Comparison of ENCODE assay signal across 13 cellular contexts in the genomic region with DNA sequence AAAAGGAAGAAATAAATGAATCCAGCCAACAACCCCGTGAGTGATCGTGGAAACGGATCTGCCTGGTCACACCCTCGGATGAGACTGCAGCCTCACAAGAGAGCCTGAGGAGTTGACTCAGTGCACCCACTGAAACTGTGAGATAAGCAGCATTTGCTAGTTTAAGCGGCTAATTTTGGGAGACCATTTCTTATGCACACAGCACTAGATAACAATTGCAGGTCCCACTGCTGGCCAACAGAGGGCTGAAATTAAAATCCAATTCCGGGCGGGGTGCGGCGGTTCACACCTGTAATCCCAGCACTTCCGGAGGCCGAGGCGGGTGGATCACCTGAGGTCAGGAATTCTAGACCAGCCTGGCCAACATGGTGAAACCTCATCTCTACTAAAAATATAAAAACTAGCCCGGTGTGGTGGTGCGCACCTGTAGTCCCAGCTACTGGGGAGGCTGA. TPM values are rescaled to one million over a fixed set of nuclear protein-coding genes. Genes with fewer than 3 reads are reported as not detected.
DNase-seq lines count a peak whose midpoint lies in the region; ATAC-seq, FAIRE-seq and TF ChIP-seq lines count a peak whose summit lies in the region.
"Had no signal": no experiment of that assay in that cellular context is flagged by ENCODE, and none has a peak within 500 bp of the region (broad histone marks: within the 10 kb centered on the region; RNA-seq: fewer than 3 reads in every experiment).

No MANE protein-coding gene starts in this region.

- peak overlapping the region; percentile 42 for H3K4me3 Mint-ChIP-seq in activated naive CD4-positive, alpha-beta T cell treated with anti-CD3 and anti-CD28 coated beads, Interleukin-2, amount 50 U/mL, for 24 hours
- H3K4me3 Mint-ChIP-seq in activated naive CD4-positive, alpha-beta T cell treated with anti-CD3 and anti-CD28 coated beads, Interleukin-2, amount 10 ng/mL, durations not matched to agents 7 days and 5 days = no peak overlapping the region
- H3K4me3 Mint-ChIP-seq in neural crest cell = peak overlapping the region; percentile 81

- H2BK15ac ChIP-seq in IMR-90 (ENCODE audit: low read depth, low read length) = no peak overlapping the region

- H3K9me3 ChIP-seq in IMR-90 (ENCODE audit: control insufficient read depth, insufficient read depth, low read length) = no peaks in the 10 kb centered on the region
- H3K9me3 ChIP-seq in K562 (replicated peaks; ENCODE audit: control insufficient read depth, insufficient read depth, low read depth, low read length) = no peaks in the 10 kb centered on the region

- in situ Hi-C loops in IMR-90 (cut with MboI; ENCODE audit: low sequenced_read_pairs) (no loop called here), K562 (cut with MboI) (no loop called here)

- H3K9me1 ChIP-seq in IMR-90 (ENCODE audit: insufficient read depth, low read length) = 0 out of 2 replicates have a peak, but pooled peaks cover 5% of the 10 kb centered on the region
- peaks cover 3% of the 10 kb centered on the region for H3K9me1 ChIP-seq in K562 (ENCODE audit: control insufficient read depth, insufficient read depth, low read length)

- H2BK5ac ChIP-seq in IMR-90 (ENCODE audit: low read depth, low read length, poor library complexity, severe bottlenecking) = no peak overlapping the region

- TF ChIP-seq CTCF in IMR-90 (conservative IDR thresholded peaks at IDR 0.05; ENCODE audit: low read depth, low read length) (0 out of 2 replicates have a peak, but pooled peaks have one; percentile 4), K562 (IDR thresholded peaks at IDR 0.05 in 2 of 3, conservative IDR thresholded peaks at IDR 0.05 in 1 of 3; ENCODE audit: insufficient read depth in 2 of 3, low read depth in 1 of 3, low read length in 3 of 3) (peak; percentile 47 to 77 (median 64)), neural crest cell (conservative IDR thresholded peaks at IDR 0.05) (peak; percentile 47)

- no peaks in the 10 kb centered on the region for H3K9me3 Mint-ChIP-seq in activated naive CD4-positive, alpha-beta T cell treated with anti-CD3 and anti-CD28 coated beads, Interleukin-2, amount 50 U/mL, for 24 hours
- no peaks in the 10 kb centered on the region for H3K9me3 Mint-ChIP-seq in activated naive CD4-positive, alpha-beta T cell treated with anti-CD3 and anti-CD28 coated beads, Interleukin-2, amount 10 ng/mL, durations not matched to agents 7 days and 5 days
- H3K9me3 Mint-ChIP-seq in neural crest cell = no peaks in the 10 kb centered on the region

- H3K27ac ChIP-seq in IMR-90 (ENCODE audit: insufficient read depth, low read length) (no peak overlapping the region), K562 (ENCODE audit: extremely low read depth, low read depth, low read length) (peak overlapping the region; percentile 60)

- no peak overlapping the region for H3K4ac ChIP-seq in IMR-90 (ENCODE audit: low read depth, low read length)

- TF ChIP-seq RAD21 in IMR-90 (IDR thresholded peaks at IDR 0.05; ENCODE audit: low read length) (no peak), K562 (CRISPR knock-in tag; conservative IDR thresholded peaks at IDR 0.05 in 1 of 2, IDR thresholded peaks at IDR 0.05 in 1 of 2) (0 out of 4 replicates have a peak, but pooled peaks of 1 of the 2 experiments have one; percentile 3)

- H2AFZ ChIP-seq in IMR-90 (replicated peaks; ENCODE audit: low read length, poor library complexity) (no peak overlapping the region), K562 (ENCODE audit: low read depth, low read length) (no peak overlapping the region)

- H3K4me2 ChIP-seq in IMR-90 (ENCODE audit: low read depth, low read length) (no peak overlapping the region), K562 (ENCODE audit: insufficient read depth, low read length) (peak overlapping the region; percentile 64)

- peaks cover 6 to 57% of the 10 kb centered on the region in 2 experiments for H3K79me1 ChIP-seq in IMR-90 (ENCODE audit: low read depth in 1 of 2, low read length in 2 of 2)

- dilution Hi-C loops in IMR-90 (cut with HindIII; ENCODE audit: low sequenced_read_pairs, unreplicated experiment) = no loop called here

- peak; percentile 98 for FAIRE-seq in K562 (lab: Jason Lieb, UNC)
- FAIRE-seq: astrocyte had no signal

- H3K9ac ChIP-seq in IMR-90 (ENCODE audit: low read depth, low read length) = no peak overlapping the region
- H3K9ac ChIP-seq in K562 (ENCODE audit: insufficient read depth in 1 of 2, low read depth in 2 of 2, low read length in 2 of 2) = peak overlapping the region; percentile 37 to 79; a peak in 2 of 4 replicates

- no peak overlapping the region for H3K18ac ChIP-seq in IMR-90 (ENCODE audit: low read depth, low read length)

- H2AK9ac ChIP-seq in IMR-90 (replicated peaks; ENCODE audit: low read depth, low read length, poor library complexity) = no peak overlapping the region

- H3K56ac ChIP-seq in IMR-90 (ENCODE audit: extremely low read depth, insufficient read depth, low read length) = no peak overlapping the region

- H3K4me1 Mint-ChIP-seq in activated naive CD4-positive, alpha-beta T cell treated with anti-CD3 and anti-CD28 coated beads, Interleukin-2, amount 50 U/mL, for 24 hours = peaks cover 15% of the 10 kb centered on the region
- H3K4me1 Mint-ChIP-seq in activated naive CD4-positive, alpha-beta T cell treated with anti-CD3 and anti-CD28 coated beads, Interleukin-2, amount 10 ng/mL, durations not matched to agents 7 days and 5 days = peaks cover 34% of the 10 kb centered on the region
- H3K4me1 Mint-ChIP-seq in neural crest cell = peaks cover 20% of the 10 kb centered on the region

- H3K4me1 ChIP-seq in IMR-90 (ENCODE audit: control insufficient read depth, insufficient read depth, low read length) = peaks cover 2% of the 10 kb centered on the region; the same call in 1 of the 2 replicates
- H3K4me1 ChIP-seq in K562 (replicated peaks in 1 of 2; ENCODE audit: control insufficient read depth in 2 of 2, insufficient read depth in 2 of 2, low read length in 2 of 2) = peaks cover 29 to 77% of the 10 kb centered on the region in 2 experiments

- H2BK20ac ChIP-seq in IMR-90 (ENCODE audit: low read depth, low read length) = no peak overlapping the region

- H3K4me3 ChIP-seq in IMR-90 (ENCODE audit: insufficient read depth, low read depth, low read length) (no peak overlapping the region), K562 (no peak overlapping the region)

- H4K5ac ChIP-seq in IMR-90 (ENCODE audit: low read depth, low read length) = no peak overlapping the region

- H3K27me3 ChIP-seq in IMR-90 (ENCODE audit: control insufficient read depth, insufficient read depth, low read length) = no peaks in the 10 kb centered on the region
- no peaks in the 10 kb centered on the region for H3K27me3 ChIP-seq in K562 (ENCODE audit: control insufficient read depth in 2 of 2, insufficient read depth in 2 of 2, low read length in 2 of 2)

- peaks cover 5% of the 10 kb centered on the region for H3K36me3 Mint-ChIP-seq in activated naive CD4-positive, alpha-beta T cell treated with anti-CD3 and anti-CD28 coated beads, Interleukin-2, amount 50 U/mL, for 24 hours
- peaks cover 12% of the 10 kb centered on the region for H3K36me3 Mint-ChIP-seq in activated naive CD4-positive, alpha-beta T cell treated with anti-CD3 and anti-CD28 coated beads, Interleukin-2, amount 10 ng/mL, durations not matched to agents 7 days and 5 days
- H3K36me3 Mint-ChIP-seq in neural crest cell (ENCODE audit: low read depth) = peaks cover 3% of the 10 kb centered on the region

- no peak overlapping the region for H3K14ac ChIP-seq in IMR-90 (replicated peaks; ENCODE audit: low read depth, low read length)

- no peak for ATAC-seq in IMR-90 (ENCODE audit: low read depth)
- ATAC-seq in K562 = peak; percentile 41
- ATAC-seq in GM19328 (IDR thresholded peaks at IDR 0.05; ENCODE audit: unreplicated experiment) = no peak
- ATAC-seq: activated CD4-positive, CD25-positive, alpha-beta regulatory T cell treated with anti-CD3 and anti-CD28 coated beads, Interleukin-2, amount 50 U/mL, for 24 hours had no signal

- DNase-seq in activated naive CD4-positive, alpha-beta T cell treated with anti-CD3 and anti-CD28 coated beads, Interleukin-2, amount 10 ng/mL, durations not matched to agents 7 days and 5 days = no peak
- DNase-seq in IMR-90 (no peak), K562 (ENCODE audit: extremely low read depth in 1 of 4, low spot score in 3 of 4) (peak; percentile 45 to 90 (median 60)), neural crest cell (ENCODE audit: low read depth, low spot score) (no peak), NCI-H2029 (lab: John Stamatoyannopoulos, UW) (no peak), NCI-H2029 treated with DMSO at 0.1 percent for 48 hours (lab: John Stamatoyannopoulos, UW) (no peak)
- DNase-seq: DMS153; kidney glomerular epithelial cell; stimulated activated CD4-positive, alpha-beta T cell treated with anti-CD3 and anti-CD28 coated beads, Interleukin-1b, Interleukin-23, amount 100 ng/mL, for 48 hours had no signal

- no peak overlapping the region for H2BK120ac ChIP-seq in IMR-90 (ENCODE audit: low read depth, low read length)

- H3K27ac Mint-ChIP-seq in activated naive CD4-positive, alpha-beta T cell treated with anti-CD3 and anti-CD28 coated beads, Interleukin-2, amount 50 U/mL, for 24 hours = no peak overlapping the region
- no peak overlapping the region for H3K27ac Mint-ChIP-seq in activated naive CD4-positive, alpha-beta T cell treated with anti-CD3 and anti-CD28 coated beads, Interleukin-2, amount 10 ng/mL, durations not matched to agents 7 days and 5 days
- no peak overlapping the region for H3K27ac Mint-ChIP-seq in neural crest cell (ENCODE audit: unreplicated experiment)

- no peak overlapping the region for H3K23ac ChIP-seq in IMR-90 (ENCODE audit: low read depth, low read length)

- H2AK5ac ChIP-seq in IMR-90 (ENCODE audit: low read depth, low read length) = no peak overlapping the region

- BruUV-seq in IMR-90 (replicated peaks; lab: Mats Ljungman, UMichigan) (no TSS peak), K562 (replicated peaks; lab: Mats Ljungman, UMichigan) (no TSS peak)

- intact Hi-C loops in IMR-90 (cut with micrococcal nuclease) = loop anchor here (10.0 kb wide), 1 partner anchor 193 kb away; no protein-coding TSS in a partner anchor
- intact Hi-C loops in K562 (cut with micrococcal nuclease) = loop anchor here (10.0 kb wide), 1 partner anchor 57 kb away; no protein-coding TSS in a partner anchor

- H4K20me1 ChIP-seq in IMR-90 (ENCODE audit: insufficient read depth, low read length) = peaks cover 47% of the 10 kb centered on the region
- H4K20me1 ChIP-seq in K562 (replicated peaks; ENCODE audit: control insufficient read depth, insufficient read depth, low read length) = peaks cover 18% of the 10 kb centered on the region

- TF ChIP-seq POLR2A in IMR-90 (IDR thresholded peaks at IDR 0.05; ENCODE audit: low read depth, low read length) (no peak), K562 (conservative IDR thresholded peaks at IDR 0.05) (0 out of 2 replicates have a peak, but pooled peaks have one; percentile 12)

- peaks cover 29% of the 10 kb centered on the region for H3K36me3 ChIP-seq in IMR-90 (ENCODE audit: control insufficient read depth, insufficient read depth, low read length)
- H3K36me3 ChIP-seq in K562 (ENCODE audit: control insufficient read depth, insufficient read depth, low read length) = peaks cover 62% of the 10 kb centered on the region

- peaks cover 71% of the 10 kb centered on the region for H3K79me2 ChIP-seq in K562 (ENCODE audit: control insufficient read depth, insufficient read depth, low read length)

- peak; percentile 47; the same call in 1 of the 2 replicates for TF ChIP-seq EP300 in K562 (IDR thresholded peaks at IDR 0.05; ENCODE audit: low read length)

- H4K8ac ChIP-seq in IMR-90 (ENCODE audit: low read depth in 2 of 2, low read length in 2 of 2) = no peak overlapping the region

- 100% methylated on average over 1 of the region's 14 CpGs; no CpG with 5 or more reads in 1 of the 2 experiments for WGBS in IMR-90 (ENCODE audit: extremely low coverage in 2 of 2, insufficient read length in 1 of 2), 2 experiments
- 26% methylated on average over 14 of the region's 14 CpGs for WGBS in K562 (ENCODE audit: insufficient coverage, low coverage, missing lambda C conversion rate)

- POLR2A ChIA-PET in IMR-90 (lab: Charles Lee; ENCODE audit: unreplicated experiment) (no interaction called here), K562 (lab: Yijun Ruan, JAX) (interaction anchor here (0.8 to 3.2 kb wide), 5 partner anchors 9 to 56 kb away, joined by 3 to 17 read pairs (median 4); a partner anchor contains a TSS)

- CTCF ChIA-PET in activated naive CD4-positive, alpha-beta T cell treated with anti-CD3 and anti-CD28 coated beads, Interleukin-2, amount 10 ng/mL, durations not matched to agents 7 days and 5 days (lab: Charles Lee) = interaction anchor here (1.3 kb wide), 1 partner anchor 8 kb away, joined by 4 read pairs; a partner anchor contains a TSS
- CTCF ChIA-PET in IMR-90 (lab: Yijun Ruan, JAX) = no interaction called here
- CTCF ChIA-PET in K562 (lab: Yijun Ruan, JAX; ENCODE audit: low intra/inter-chr PET ratio) = no interaction called here

- no peaks in the 10 kb centered on the region for H3K27me3 Mint-ChIP-seq in activated naive CD4-positive, alpha-beta T cell treated with anti-CD3 and anti-CD28 coated beads, Interleukin-2, amount 50 U/mL, for 24 hours
- H3K27me3 Mint-ChIP-seq in activated naive CD4-positive, alpha-beta T cell treated with anti-CD3 and anti-CD28 coated beads, Interleukin-2, amount 10 ng/mL, durations not matched to agents 7 days and 5 days = no peaks in the 10 kb centered on the region
- H3K27me3 Mint-ChIP-seq in neural crest cell (ENCODE audit: low read depth) = peaks cover 10% of the 10 kb centered on the region

- no peak overlapping the region for H4K91ac ChIP-seq in IMR-90 (ENCODE audit: insufficient read depth, low read depth, low read length)

RNA-seq across cellular contexts. Expression of a gene that starts 3.6 kb away (rescaled TPM):
- total RNA-seq in IMR-90 (2012; rRNA removed) (22.8 and 29.2 TPM in 2 replicates), K562 (2014; rRNA removed) (203 and 259 TPM in 2 replicates), K562 (2014; rRNA removed; fragmentation: Illumina TruSeq; extraction: Trizol) (62.7 and 65.9 TPM in 2 replicates), K562 (2015; rRNA removed; fragmentation: Illumina TruSeq; extraction: Trizol) (94.2 and 104 TPM in 2 replicates), K562 (2021) (355 and 411 TPM in 2 replicates), neural crest cell (149 and 165 TPM in 2 replicates)
- polyA plus RNA-seq in IMR-90 (2012; rRNA removed) (177 and 248 TPM in 2 replicates), K562 (2011; rRNA removed) (390 and 494 TPM in 2 replicates), K562 (2014; fragmentation: Illumina TruSeq; extraction: Trizol) (57.6 and 122 TPM in 2 replicates), K562 (2014; fragmentation: Nextera tagmentation; extraction: Ambion mirVana) (100 to 1,000 TPM; 225 to 394 TPM), K562 (2014; rRNA removed) (329 and 366 TPM in 2 replicates)
- polyA plus RNA-seq in IMR-90 (2012; cell fraction: cytosol; rRNA removed) = 116 and 122 TPM in 2 replicates
- polyA plus RNA-seq in IMR-90 (2012; cell fraction: nucleus; rRNA removed; ENCODE audit: low replicate concordance) = 35.8 and 42.4 TPM in 2 replicates
- 49.4 and 136 TPM in 2 replicates for total RNA-seq in K562 (2011; cell fraction: chromatin; rRNA removed; ENCODE audit: low replicate concordance)
- total RNA-seq in K562 (2011; cell fraction: nucleolus; rRNA removed) = 110 and 114 TPM in 2 replicates
- total RNA-seq in K562 (2011; cell fraction: nucleoplasm; rRNA removed) = 78.5 and 82.1 TPM in 2 replicates
- polyA plus RNA-seq in K562 (2011; cell fraction: cytosol; rRNA removed) = 245 and 412 TPM in 2 replicates
- polyA plus RNA-seq in K562 (2011; cell fraction: nucleus; rRNA removed) = 128 and 175 TPM in 2 replicates
- 203 and 322 TPM in 2 replicates for polyA plus RNA-seq in K562 (2012)
- polyA minus RNA-seq in K562 (2011; rRNA and poly(A)+ RNA removed) = 24.6 and 35.3 TPM in 2 replicates
- polyA minus RNA-seq in K562 (2011; cell fraction: cytosol; rRNA and poly(A)+ RNA removed) = 35.2 and 46.2 TPM in 2 replicates
- polyA minus RNA-seq in K562 (2011; cell fraction: nucleus; rRNA and poly(A)+ RNA removed) = 26.8 and 31.8 TPM in 2 replicates

RNA-seq across cellular contexts. Expression of a gene that starts 9.0 kb away (rescaled TPM):
- 42.5 and 47.5 TPM in 2 replicates for total RNA-seq in IMR-90 (2012; rRNA removed)
- 66.3 and 79.9 TPM in 2 replicates for polyA plus RNA-seq in IMR-90 (2012; rRNA removed)
- polyA plus RNA-seq in IMR-90 (2012; cell fraction: cytosol; rRNA removed) = 48.0 and 72.2 TPM in 2 replicates
- polyA plus RNA-seq in IMR-90 (2012; cell fraction: nucleus; rRNA removed; ENCODE audit: low replicate concordance) = 121 and 247 TPM in 2 replicates
- total RNA-seq in K562 (2011; cell fraction: chromatin; rRNA removed; ENCODE audit: low replicate concordance) = 89.8 and 204 TPM in 2 replicates
- total RNA-seq in K562 (2011; cell fraction: nucleolus; rRNA removed) = 153 TPM in 2 replicates
- total RNA-seq in K562 (2011; cell fraction: nucleoplasm; rRNA removed) = 99.7 and 106 TPM in 2 replicates
- 135 and 157 TPM in 2 replicates for total RNA-seq in K562 (2014; rRNA removed)
- total RNA-seq in K562 (2014; rRNA removed; fragmentation: Illumina TruSeq; extraction: Trizol) = 11.4 and 12.6 TPM in 2 replicates
- total RNA-seq in K562 (2015; rRNA removed; fragmentation: Illumina TruSeq; extraction: Trizol) = 51.9 and 62.9 TPM in 2 replicates
- total RNA-seq in K562 (2021) = 114 and 137 TPM in 2 replicates
- polyA plus RNA-seq in K562 (2011; rRNA removed) = 30.9 and 37.9 TPM in 2 replicates
- 58.0 and 173 TPM in 2 replicates for polyA plus RNA-seq in K562 (2011; cell fraction: cytosol; rRNA removed)
- 66.0 and 127 TPM in 2 replicates for polyA plus RNA-seq in K562 (2011; cell fraction: nucleus; rRNA removed)
- 65.7 and 74.0 TPM in 2 replicates for polyA plus RNA-seq in K562 (2012)
- 7.7 and 39.8 TPM in 2 replicates for polyA plus RNA-seq in K562 (2014; fragmentation: Illumina TruSeq; extraction: Trizol)
- polyA plus RNA-seq in K562 (2014; fragmentation: Nextera tagmentation; extraction: Ambion mirVana) = under 1 TPM; 0.24 to 0.52 TPM
- polyA plus RNA-seq in K562 (2014; rRNA removed) = 94.4 and 103 TPM in 2 replicates
- polyA minus RNA-seq in K562 (2011; rRNA and poly(A)+ RNA removed) = 35.8 and 69.0 TPM in 2 replicates
- 99.0 and 105 TPM in 2 replicates for polyA minus RNA-seq in K562 (2011; cell fraction: cytosol; rRNA and poly(A)+ RNA removed)
- polyA minus RNA-seq in K562 (2011; cell fraction: nucleus; rRNA and poly(A)+ RNA removed) = 27.9 and 29.1 TPM in 2 replicates
- 157 and 168 TPM in 2 replicates for total RNA-seq in neural crest cell

RNA-seq across cellular contexts. Expression of a gene that starts 33.5 kb away (rescaled TPM):
- 9.1 and 11.9 TPM in 2 replicates for total RNA-seq in IMR-90 (2012; rRNA removed)
- polyA plus RNA-seq in IMR-90 (2012; rRNA removed) = 9.6 and 18.2 TPM in 2 replicates
- 9.3 and 32.6 TPM in 2 replicates for polyA plus RNA-seq in IMR-90 (2012; cell fraction: cytosol; rRNA removed)
- 7.9 and 22.2 TPM in 2 replicates for polyA plus RNA-seq in IMR-90 (2012; cell fraction: nucleus; rRNA removed; ENCODE audit: low replicate concordance)
- 1.3 and 3.7 TPM in 2 replicates for total RNA-seq in K562 (2011; cell fraction: chromatin; rRNA removed; ENCODE audit: low replicate concordance)
- 7.0 and 7.7 TPM in 2 replicates for total RNA-seq in K562 (2011; cell fraction: nucleolus; rRNA removed)
- total RNA-seq in K562 (2011; cell fraction: nucleoplasm; rRNA removed) = 3.1 and 3.2 TPM in 2 replicates
- 39.3 and 48.8 TPM in 2 replicates for total RNA-seq in K562 (2014; rRNA removed)
- total RNA-seq in K562 (2014; rRNA removed; fragmentation: Illumina TruSeq; extraction: Trizol) = 5.7 and 6.5 TPM in 2 replicates
- total RNA-seq in K562 (2015; rRNA removed; fragmentation: Illumina TruSeq; extraction: Trizol) = 9.5 and 9.8 TPM in 2 replicates
- total RNA-seq in K562 (2021) = 34.0 and 35.9 TPM in 2 replicates
- 2.6 and 3.3 TPM in 2 replicates for polyA plus RNA-seq in K562 (2011; rRNA removed)
- polyA plus RNA-seq in K562 (2011; cell fraction: cytosol; rRNA removed) = 3.5 and 29.9 TPM in 2 replicates
- 2.1 and 5.8 TPM in 2 replicates for polyA plus RNA-seq in K562 (2011; cell fraction: nucleus; rRNA removed)
- polyA plus RNA-seq in K562 (2012) = 6.4 and 7.7 TPM in 2 replicates
- polyA plus RNA-seq in K562 (2014; fragmentation: Illumina TruSeq; extraction: Trizol) = 2.6 and 4.4 TPM in 2 replicates
- polyA plus RNA-seq in K562 (2014; fragmentation: Nextera tagmentation; extraction: Ambion mirVana) = 1 to 10 TPM; 1.7 to 1.9 TPM
- polyA plus RNA-seq in K562 (2014; rRNA removed) = 11.6 and 11.9 TPM in 2 replicates
- 1.0 and 1.6 TPM in 2 replicates for polyA minus RNA-seq in K562 (2011; rRNA and poly(A)+ RNA removed)
- 20.2 and 21.8 TPM in 2 replicates for polyA minus RNA-seq in K562 (2011; cell fraction: cytosol; rRNA and poly(A)+ RNA removed)
- polyA minus RNA-seq in K562 (2011; cell fraction: nucleus; rRNA and poly(A)+ RNA removed) = 2.4 and 3.0 TPM in 2 replicates
- total RNA-seq in neural crest cell = 102 and 103 TPM in 2 replicates

RNA-seq across cellular contexts. Expression of a gene that starts 50.8 kb away (rescaled TPM):
- total RNA-seq in IMR-90 (2012; rRNA removed) = 29.9 and 37.5 TPM in 2 replicates
- 127 and 144 TPM in 2 replicates for polyA plus RNA-seq in IMR-90 (2012; rRNA removed)
- polyA plus RNA-seq in IMR-90 (2012; cell fraction: cytosol; rRNA removed) = 84.8 and 172 TPM in 2 replicates
- 238 and 454 TPM in 2 replicates for polyA plus RNA-seq in IMR-90 (2012; cell fraction: nucleus; rRNA removed; ENCODE audit: low replicate concordance)
- total RNA-seq in K562 (2011; cell fraction: chromatin; rRNA removed; ENCODE audit: low replicate concordance) = 46.3 and 93.5 TPM in 2 replicates
- total RNA-seq in K562 (2011; cell fraction: nucleolus; rRNA removed) = 72.8 and 74.5 TPM in 2 replicates
- 46.6 and 55.9 TPM in 2 replicates for total RNA-seq in K562 (2011; cell fraction: nucleoplasm; rRNA removed)
- total RNA-seq in K562 (2014; rRNA removed) = 201 and 273 TPM in 2 replicates
- total RNA-seq in K562 (2014; rRNA removed; fragmentation: Illumina TruSeq; extraction: Trizol) = 34.6 and 36.1 TPM in 2 replicates
- 84.0 and 96.5 TPM in 2 replicates for total RNA-seq in K562 (2015; rRNA removed; fragmentation: Illumina TruSeq; extraction: Trizol)
- 229 and 259 TPM in 2 replicates for total RNA-seq in K562 (2021)
- polyA plus RNA-seq in K562 (2011; rRNA removed) = 61.7 and 62.0 TPM in 2 replicates
- polyA plus RNA-seq in K562 (2011; cell fraction: cytosol; rRNA removed) = 76.1 and 277 TPM in 2 replicates
- polyA plus RNA-seq in K562 (2011; cell fraction: nucleus; rRNA removed) = 97.7 and 198 TPM in 2 replicates
- polyA plus RNA-seq in K562 (2012) = 117 and 145 TPM in 2 replicates
- polyA plus RNA-seq in K562 (2014; fragmentation: Illumina TruSeq; extraction: Trizol) = 84.9 and 128 TPM in 2 replicates
- polyA plus RNA-seq in K562 (2014; fragmentation: Nextera tagmentation; extraction: Ambion mirVana) = 1 to 10 TPM; 5.6 to 5.7 TPM
- polyA plus RNA-seq in K562 (2014; rRNA removed) = 171 and 173 TPM in 2 replicates
- 17.3 and 29.0 TPM in 2 replicates for polyA minus RNA-seq in K562 (2011; rRNA and poly(A)+ RNA removed)
- 92.9 and 128 TPM in 2 replicates for polyA minus RNA-seq in K562 (2011; cell fraction: cytosol; rRNA and poly(A)+ RNA removed)
- polyA minus RNA-seq in K562 (2011; cell fraction: nucleus; rRNA and poly(A)+ RNA removed) = 30.5 and 31.8 TPM in 2 replicates
- 348 and 354 TPM in 2 replicates for total RNA-seq in neural crest cell

Comparison
In these comparisons a context has a peak if more than half of its experiments do, and no peak if none do; other contexts are left out.
1. DNase-seq: peak in K562 (4 of 4); none in activated naive CD4-positive, alpha-beta T cell treated with anti-CD3 and anti-CD28 coated beads, Interleukin-2, amount 10 ng/mL, durations not matched to agents 7 days and 5 days (single experiment), IMR-90 (single experiment), neural crest cell (single experiment), NCI-H2029 (single experiment) and NCI-H2029 treated with DMSO at 0.1 percent for 48 hours (single experiment).
2. CTCF ChIP-seq: peak in every context shown above with its lines; median percentile 64 in K562; 47 in neural crest cell; 4 in IMR-90.